Comparison of ENCODE assay signal across 7 cellular contexts in the genomic region with DNA sequence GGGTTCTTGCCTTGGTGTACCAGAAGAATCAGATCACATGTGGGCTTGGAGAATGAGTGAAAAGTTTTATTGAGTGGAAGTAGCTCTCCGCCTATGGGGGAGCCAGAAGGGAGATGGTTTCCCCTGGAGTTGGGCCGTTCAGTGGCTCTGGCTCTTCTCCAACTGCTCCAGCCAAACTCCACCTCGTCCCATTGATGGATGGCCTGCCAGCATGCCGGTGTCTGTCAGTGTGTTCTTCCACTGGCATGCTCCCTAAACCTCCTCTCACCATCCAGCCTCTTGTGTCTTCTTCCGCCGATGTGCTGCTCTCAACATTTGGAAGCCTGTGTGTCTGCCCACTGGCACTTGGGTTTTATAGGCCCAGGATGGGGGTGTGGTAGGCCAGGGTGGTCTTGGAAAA.
"Had no signal": no experiment of that assay in that cellular context is flagged by ENCODE, and none has a peak within 500 bp of the region (broad histone marks: within the 10 kb centered on the region; RNA-seq: fewer than 3 reads in every experiment).

No MANE protein-coding gene starts in this region.

- H3K27ac Mint-ChIP-seq: GM23338, H9, HFFc6 had no signal

- H3K4me3 Mint-ChIP-seq: GM23338, H9, HFFc6 had no signal

- H2AFZ ChIP-seq: GM23338 had no signal

- H3K4me1 Mint-ChIP-seq: GM23338 had no signal

- H3K9ac ChIP-seq: KMS-11 had no signal

- H3K27ac ChIP-seq: KMS-11 had no signal

- H3K4me2 ChIP-seq: GM23338, KMS-11 had no signal

- DNase-seq: H9, HCEC 1CT, HFFc6, IMR-90, KBM-7 had no signal

- H3K4me3 ChIP-seq: GM23338 had no signal

- ATAC-seq: GM23338 had no signal
